In genomic region chr1:201459052-201459451, GRCh38 we compare ENCODE assay signal across 23 cellular contexts. TPM values are rescaled to one million over a fixed set of nuclear protein-coding genes. Genes with fewer than 3 reads are reported as not detected.
"Had no signal": no experiment of that assay in that cellular context is flagged by ENCODE, and none has a peak within 500 bp of the region (broad histone marks: within the 10 kb centered on the region; RNA-seq: fewer than 3 reads in every experiment).

No MANE protein-coding gene starts in this region.

- H3K4me3 ChIP-seq: body of pancreas, left lung, right atrium auricular region, skin epidermis, upper lobe of right lung had no signal

- H3K9me3 Mint-ChIP-seq: activated T-helper 1 cell treated with anti-CD3 and anti-CD28 coated beads, Interleukin-12 subunit alpha, Interleukin-12 subunit beta, Interleukin-2, Interleukin-4 antibody, amounts not matched to agents 30 ng/mL and 10 ng/mL and 1 ng/mL, durations not matched to agents 14 hours and 24 hours and 36 hours; endodermal cell; stimulated activated naive CD8-positive, alpha-beta T cell treated with anti-CD3 and anti-CD28 coated beads, Interleukin-15, Interleukin-2, amounts not matched to agents 100 ng/mL and 50 ng/mL, for 24 hours had no signal

- H3K27ac ChIP-seq: body of pancreas, left lung, right atrium auricular region, upper lobe of right lung, VCaP had no signal

- ATAC-seq: body of pancreas, left lung, upper lobe of right lung had no signal

- H3K27ac Mint-ChIP-seq: activated naive CD8-positive, alpha-beta T cell; activated T-helper 1 cell treated with anti-CD3 and anti-CD28 coated beads, Interleukin-12 subunit alpha, Interleukin-12 subunit beta, Interleukin-2, Interleukin-4 antibody, amounts not matched to agents 30 ng/mL and 10 ng/mL and 1 ng/mL, durations not matched to agents 14 hours and 24 hours and 36 hours; endodermal cell; progenitor cell of endocrine pancreas; stimulated activated naive CD8-positive, alpha-beta T cell treated with anti-CD3 and anti-CD28 coated beads, Interleukin-15, Interleukin-2, amounts not matched to agents 100 ng/mL and 50 ng/mL, for 24 hours had no signal

- H3K36me3 ChIP-seq: left lung, right atrium auricular region, upper lobe of right lung had no signal

- H3K4me3 Mint-ChIP-seq: activated naive CD8-positive, alpha-beta T cell; activated T-helper 1 cell treated with anti-CD3 and anti-CD28 coated beads, Interleukin-12 subunit alpha, Interleukin-12 subunit beta, Interleukin-2, Interleukin-4 antibody, amounts not matched to agents 30 ng/mL and 10 ng/mL and 1 ng/mL, durations not matched to agents 14 hours and 24 hours and 36 hours; endodermal cell; stimulated activated naive CD8-positive, alpha-beta T cell treated with anti-CD3 and anti-CD28 coated beads, Interleukin-15, Interleukin-2, amounts not matched to agents 100 ng/mL and 50 ng/mL, for 24 hours had no signal

- DNase-seq: activated CD4-positive, CD25-positive, alpha-beta regulatory T cell treated with anti-CD3 and anti-CD28 coated beads, Interleukin-2, amount 50 U/mL, for 72 hours; activated gamma-delta T cell treated with Interleukin-2 at 50 U/mL for 16 hours; body of pancreas; central memory CD4-positive, alpha-beta T cell; endodermal cell; hypothalamus; left lung; midbrain; stimulated activated CD4-positive, alpha-beta T cell treated with anti-CD3 and anti-CD28 coated beads, Interleukin-15, amount 100 ng/mL, for 24 hours; stimulated activated CD4-positive, alpha-beta T cell treated with anti-CD3 and anti-CD28 coated beads, Interleukin-2, amount 100 ng/mL, for 48 hours; T-helper 2 cell; upper lobe of right lung had no signal

- H3K36me3 Mint-ChIP-seq: activated naive CD8-positive, alpha-beta T cell had no signal

- H3K27me3 ChIP-seq: body of pancreas, left lung, right atrium auricular region, upper lobe of right lung had no signal

- H3K9me3 ChIP-seq: body of pancreas, left lung, right atrium auricular region, upper lobe of right lung had no signal

RNA-seq across cellular contexts. Expression of gene TNNI1, which starts 37.5 kb away (rescaled TPM):
- total RNA-seq: activated CD8-positive, alpha-beta memory T cell treated with anti-CD3 and anti-CD28 coated beads for 36 hours; activated T-helper 1 cell treated with anti-CD3 and anti-CD28 coated beads, Interleukin-12 subunit alpha, Interleukin-12 subunit beta, Interleukin-2, Interleukin-4 antibody, amounts not matched to agents 30 ng/mL and 10 ng/mL and 1 ng/mL, durations not matched to agents 14 hours and 24 hours and 36 hours; body of pancreas; kidney epithelial cell; lung microvascular endothelial cell; progenitor cell of endocrine pancreas had no signal

RNA-seq across cellular contexts. Expression of gene LAD1, which starts 59.9 kb away (rescaled TPM):
- total RNA-seq: activated CD8-positive, alpha-beta memory T cell treated with anti-CD3 and anti-CD28 coated beads for 36 hours; activated T-helper 1 cell treated with anti-CD3 and anti-CD28 coated beads, Interleukin-12 subunit alpha, Interleukin-12 subunit beta, Interleukin-2, Interleukin-4 antibody, amounts not matched to agents 30 ng/mL and 10 ng/mL and 1 ng/mL, durations not matched to agents 14 hours and 24 hours and 36 hours; lung microvascular endothelial cell had no signal
- polyA plus RNA-seq: neural cell had no signal
